27 cellular contexts compared by ENCODE assay signal in the genomic region with DNA sequence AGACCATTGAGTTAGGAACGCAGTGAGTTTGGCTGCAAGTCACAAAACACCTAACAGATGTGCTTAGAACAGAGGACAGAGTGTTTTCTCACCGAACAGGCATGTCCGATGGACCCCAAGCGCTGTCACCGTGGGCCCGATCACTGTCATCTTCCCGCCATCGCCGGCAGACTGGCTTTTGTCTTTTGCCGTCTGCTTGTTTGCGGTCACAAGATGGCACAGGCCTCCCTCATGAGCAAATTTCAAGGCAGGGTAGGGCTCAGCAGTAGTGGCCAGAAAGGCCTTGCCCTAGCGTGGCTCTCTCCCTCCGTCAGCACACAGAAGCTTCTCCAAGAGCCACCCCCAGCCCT.
"Had no signal": no experiment of that assay in that cellular context is flagged by ENCODE, and none has a peak within 500 bp of the region (broad histone marks: within the 10 kb centered on the region; RNA-seq: fewer than 3 reads in every experiment).

No MANE protein-coding gene starts in this region.

- H3K27ac Mint-ChIP-seq: mesothelial cell of epicardium; nephron progenitor cell; progenitor cell of endocrine pancreas; stimulated activated memory B cell treated with anti-CD40 and anti-IgM and Interleukin-4, amounts not matched to agents 10 μg/mL and 1 μg/mL and 100 μg/mL, for 72 hours; type B pancreatic cell had no signal

- H3K4me1 Mint-ChIP-seq: central memory CD8-positive, alpha-beta T cell; mesothelial cell of epicardium; nephron progenitor cell; stimulated activated memory B cell treated with anti-CD40 and anti-IgM and Interleukin-4, amounts not matched to agents 10 μg/mL and 1 μg/mL and 100 μg/mL, for 72 hours had no signal

- H3K27me3 Mint-ChIP-seq: central memory CD8-positive, alpha-beta T cell; naive B cell; progenitor cell of endocrine pancreas; stimulated activated memory B cell treated with anti-CD40 and anti-IgM and Interleukin-4, amounts not matched to agents 10 μg/mL and 1 μg/mL and 100 μg/mL, for 72 hours; type B pancreatic cell had no signal

- H3K4me3 Mint-ChIP-seq: central memory CD8-positive, alpha-beta T cell; mesothelial cell of epicardium; nephron progenitor cell; stimulated activated memory B cell treated with anti-CD40 and anti-IgM and Interleukin-4, amounts not matched to agents 10 μg/mL and 1 μg/mL and 100 μg/mL, for 72 hours; type B pancreatic cell had no signal

- DNase-seq: dermis blood vessel endothelial cell; effector memory CD4-positive, alpha-beta T cell; foreskin keratinocyte; heart left ventricle; kidney glomerular epithelial cell; left colon; left ventricle myocardium inferior; mesenchymal stem cell; mucosa of descending colon; naive B cell; nephron progenitor cell; occipital lobe; stimulated activated CD4-positive, alpha-beta T cell treated with anti-CD3 and anti-CD28 coated beads, Interleukin-4, amount 100 ng/mL, for 4 hours; stimulated activated naive CD8-positive, alpha-beta T cell treated with anti-CD3 and anti-CD28 coated beads, Interleukin-15, Interleukin-2, amounts not matched to agents 100 U/mL and 50 U/mL, for 24 hours; substantia nigra; testis; tibial artery had no signal

- H3K9me3 Mint-ChIP-seq: central memory CD8-positive, alpha-beta T cell; nephron progenitor cell; type B pancreatic cell had no signal

- H3K27me3 ChIP-seq: esophagus muscularis mucosa, foreskin keratinocyte, gastroesophageal sphincter, heart left ventricle, hepatocyte, pancreas, testis, tibial artery had no signal

- H3K4me1 ChIP-seq: esophagus muscularis mucosa, foreskin keratinocyte, gastroesophageal sphincter, heart left ventricle, left ventricle myocardium inferior, pancreas, testis, tibial artery had no signal

- H3K4me3 ChIP-seq: coronary artery, esophagus muscularis mucosa, gastroesophageal sphincter, heart left ventricle, hepatocyte, left ventricle myocardium inferior, mucosa of descending colon, pancreas, testis, tibial artery had no signal

- H3K9me3 ChIP-seq: esophagus muscularis mucosa, gastroesophageal sphincter, heart left ventricle, left ventricle myocardium inferior, mucosa of descending colon, pancreas, testis, tibial artery had no signal

- H3K27ac ChIP-seq: coronary artery, esophagus muscularis mucosa, foreskin keratinocyte, gastroesophageal sphincter, heart left ventricle, hepatocyte, left ventricle myocardium inferior, pancreas, testis, tibial artery had no signal
